16 cellular contexts compared by ENCODE assay signal in the genomic region with DNA sequence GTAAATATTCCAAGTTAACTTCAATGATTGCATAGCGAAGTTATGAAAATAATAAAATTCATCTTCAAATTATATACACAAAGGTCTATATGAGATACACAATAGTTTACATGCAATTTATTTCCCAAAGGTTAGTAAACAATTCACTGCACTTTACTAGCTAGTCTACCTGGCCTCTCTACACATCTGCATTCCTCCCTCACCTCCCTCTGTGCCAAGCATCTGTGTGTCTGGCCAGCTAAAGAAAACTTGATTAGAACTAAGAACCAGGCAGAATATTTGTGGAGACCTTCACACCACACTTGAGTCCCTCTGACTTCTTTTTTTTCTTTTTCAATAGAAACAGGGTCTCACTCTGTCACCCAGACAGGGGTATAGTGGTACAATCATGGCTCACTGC.
DNase-seq lines count a peak whose midpoint lies in the region; ATAC-seq and TF ChIP-seq lines count a peak whose summit lies in the region.
"Had no signal": no experiment of that assay in that cellular context is flagged by ENCODE, and none has a peak within 500 bp of the region (broad histone marks: within the 10 kb centered on the region; RNA-seq: fewer than 3 reads in every experiment).

No MANE protein-coding gene starts in this region.

- POLR2A ChIA-PET in WTC11 (lab: Charles Lee) = no interaction called here

- H3K4me3 Mint-ChIP-seq in activated naive CD4-positive, alpha-beta T cell treated with anti-CD3 and anti-CD28 coated beads, Interleukin-2, amount 50 U/mL, for 24 hours = no peak overlapping the region
- H3K4me3 Mint-ChIP-seq in WTC11 = no peak overlapping the region
- no peak overlapping the region for H3K4me3 Mint-ChIP-seq in activated T-cell treated with anti-CD3 and anti-CD28 coated beads, Interleukin-2, amount 50 U/mL, for 4 hours
- H3K4me3 Mint-ChIP-seq: CD8-positive, alpha-beta T cell; H9 had no signal

- no peaks in the 10 kb centered on the region for H3K27me3 ChIP-seq in osteoblast (ENCODE audit: insufficient read depth, low read length)
- no peaks in the 10 kb centered on the region for H3K27me3 ChIP-seq in gastroesophageal sphincter

- H3K36me3 ChIP-seq in osteoblast (ENCODE audit: insufficient read depth, low read length) (peaks cover 14% of the 10 kb centered on the region), gastroesophageal sphincter (peaks cover 0 to 4% of the 10 kb centered on the region in 2 donors)

- H4K20me1 ChIP-seq in osteoblast (ENCODE audit: insufficient read depth, low read length) = no peaks in the 10 kb centered on the region

- ATAC-seq in activated naive CD4-positive, alpha-beta T cell treated with anti-CD3 and anti-CD28 coated beads, Interleukin-2, amount 50 U/mL, for 72 hours = no peak
- peak; percentile 56; the same call in 1 of the 2 replicates for ATAC-seq in WTC11
- no peak for ATAC-seq in activated T-cell treated with anti-CD3 and anti-CD28 coated beads, Interleukin-2, amount 50 U/mL, for 4 hours
- no peak for ATAC-seq in HG03469 (IDR thresholded peaks at IDR 0.05; ENCODE audit: unreplicated experiment)
- ATAC-seq in gastroesophageal sphincter = no peak
- ATAC-seq: A549; CD8-positive, alpha-beta T cell had no signal

- peaks cover 30% of the 10 kb centered on the region for H3K79me2 ChIP-seq in osteoblast (ENCODE audit: insufficient read depth, low read length)

- DNase-seq in activated naive CD4-positive, alpha-beta T cell treated with anti-CD3 and anti-CD28 coated beads, Interleukin-2, amount 50 U/mL, for 72 hours (ENCODE audit: low spot score in 2 of 2) = no peak
- DNase-seq in WTC11 (ENCODE audit: low spot score) (no peak), osteoblast (ENCODE audit: insufficient read length, low spot score, missing footprints) (no peak)
- DNase-seq in activated T-cell treated with anti-CD3 and anti-CD28 coated beads, Interleukin-2, amount 50 U/mL, for 4 hours = no peak
- DNase-seq: AML-193; Calu3; CD8-positive, alpha-beta T cell; DMS79 treated with DMSO at 0.1 percent for 48 hours; GF-D8; H9 had no signal

- peaks cover 23% of the 10 kb centered on the region for H3K4me1 Mint-ChIP-seq in activated naive CD4-positive, alpha-beta T cell treated with anti-CD3 and anti-CD28 coated beads, Interleukin-2, amount 50 U/mL, for 24 hours
- peaks cover 5% of the 10 kb centered on the region for H3K4me1 Mint-ChIP-seq in WTC11
- peaks cover 13% of the 10 kb centered on the region for H3K4me1 Mint-ChIP-seq in activated T-cell treated with anti-CD3 and anti-CD28 coated beads, Interleukin-2, amount 50 U/mL, for 4 hours (ENCODE audit: low read depth)
- H3K4me1 Mint-ChIP-seq: H9 had no signal

- H3K27ac Mint-ChIP-seq in activated naive CD4-positive, alpha-beta T cell treated with anti-CD3 and anti-CD28 coated beads, Interleukin-2, amount 50 U/mL, for 24 hours = peak overlapping the region; percentile 66
- no peak overlapping the region for H3K27ac Mint-ChIP-seq in activated naive CD4-positive, alpha-beta T cell treated with anti-CD3 and anti-CD28 coated beads, Interleukin-2, amount 50 U/mL, for 72 hours
- no peak overlapping the region for H3K27ac Mint-ChIP-seq in WTC11
- H3K27ac Mint-ChIP-seq: CD8-positive, alpha-beta T cell; H9 had no signal

- H3K9me3 ChIP-seq in osteoblast (ENCODE audit: low read depth, low read length) = no peaks in the 10 kb centered on the region
- H3K9me3 ChIP-seq in gastroesophageal sphincter = no peaks in the 10 kb centered on the region
- H3K9me3 ChIP-seq: A549 had no signal

- peak overlapping the region; percentile 18 for H3K4me2 ChIP-seq in osteoblast (ENCODE audit: insufficient read depth, low read length)
- H3K4me2 ChIP-seq: A549 had no signal

- 90 to 100% methylated on average over 1 of the region's 1 CpG for WGBS in gastroesophageal sphincter (ENCODE audit: low coverage in 1 of 2), 2 donors

- no peak overlapping the region for H2AFZ ChIP-seq in osteoblast (ENCODE audit: low read length)

- no peaks in the 10 kb centered on the region for H3K27me3 Mint-ChIP-seq in activated naive CD4-positive, alpha-beta T cell treated with anti-CD3 and anti-CD28 coated beads, Interleukin-2, amount 50 U/mL, for 24 hours
- no peaks in the 10 kb centered on the region for H3K27me3 Mint-ChIP-seq in WTC11 (ENCODE audit: low read depth)
- H3K27me3 Mint-ChIP-seq in activated T-cell treated with anti-CD3 and anti-CD28 coated beads, Interleukin-2, amount 50 U/mL, for 4 hours (ENCODE audit: low read depth) = no peaks in the 10 kb centered on the region

- H3K27ac ChIP-seq in osteoblast (ENCODE audit: low read depth, low read length) (peak overlapping the region; percentile 4), gastroesophageal sphincter (no peak overlapping the region)
- H3K27ac ChIP-seq: 22Rv1, A549, C4-2B had no signal

- no peak for TF ChIP-seq POLR2A in gastroesophageal sphincter (IDR thresholded peaks at IDR 0.05)

- no peak for TF ChIP-seq CTCF in WTC11 (IDR thresholded peaks at IDR 0.05)
- no peak for TF ChIP-seq CTCF in osteoblast (IDR thresholded peaks at IDR 0.05; ENCODE audit: extremely low read depth, low read depth, low read length)
- TF ChIP-seq CTCF in gastroesophageal sphincter (IDR thresholded peaks at IDR 0.05) = no peak

- H3K36me3 Mint-ChIP-seq in activated naive CD4-positive, alpha-beta T cell treated with anti-CD3 and anti-CD28 coated beads, Interleukin-2, amount 50 U/mL, for 24 hours = peaks cover 11% of the 10 kb centered on the region
- H3K36me3 Mint-ChIP-seq in activated naive CD4-positive, alpha-beta T cell treated with anti-CD3 and anti-CD28 coated beads, Interleukin-2, amount 50 U/mL, for 72 hours = no peaks in the 10 kb centered on the region
- H3K36me3 Mint-ChIP-seq in WTC11 = no peaks in the 10 kb centered on the region
- peaks cover 10% of the 10 kb centered on the region for H3K36me3 Mint-ChIP-seq in activated T-cell treated with anti-CD3 and anti-CD28 coated beads, Interleukin-2, amount 50 U/mL, for 4 hours (ENCODE audit: insufficient read depth)

- no peak overlapping the region for H3K4me3 ChIP-seq in osteoblast (ENCODE audit: insufficient read depth, low read length)
- H3K4me3 ChIP-seq in gastroesophageal sphincter = no peak overlapping the region
- H3K4me3 ChIP-seq: A549 had no signal

- CTCF ChIA-PET in WTC11 (lab: Charles Lee) = no interaction called here

- no peaks in the 10 kb centered on the region for H3K9me3 Mint-ChIP-seq in activated naive CD4-positive, alpha-beta T cell treated with anti-CD3 and anti-CD28 coated beads, Interleukin-2, amount 50 U/mL, for 24 hours
- H3K9me3 Mint-ChIP-seq in activated naive CD4-positive, alpha-beta T cell treated with anti-CD3 and anti-CD28 coated beads, Interleukin-2, amount 50 U/mL, for 72 hours = no peaks in the 10 kb centered on the region
- H3K9me3 Mint-ChIP-seq in WTC11 = no peaks in the 10 kb centered on the region
- no peaks in the 10 kb centered on the region for H3K9me3 Mint-ChIP-seq in activated T-cell treated with anti-CD3 and anti-CD28 coated beads, Interleukin-2, amount 50 U/mL, for 4 hours
- H3K9me3 Mint-ChIP-seq: CD8-positive, alpha-beta T cell; H9 had no signal

- no peak for TF ChIP-seq EP300 in gastroesophageal sphincter (IDR thresholded peaks at IDR 0.05)

- H3K4me1 ChIP-seq in osteoblast (ENCODE audit: insufficient read depth, low read length) (peaks cover 31% of the 10 kb centered on the region), gastroesophageal sphincter (peaks cover 0 to 68% (median 11%) of the 10 kb centered on the region in 3 donors)

TF ChIP-seq in WTC11, 78 proteins besides CTCF, POLR2A, EP300 and RAD21 (continues in another document):
- TF ChIP-seq, protein P1, sequence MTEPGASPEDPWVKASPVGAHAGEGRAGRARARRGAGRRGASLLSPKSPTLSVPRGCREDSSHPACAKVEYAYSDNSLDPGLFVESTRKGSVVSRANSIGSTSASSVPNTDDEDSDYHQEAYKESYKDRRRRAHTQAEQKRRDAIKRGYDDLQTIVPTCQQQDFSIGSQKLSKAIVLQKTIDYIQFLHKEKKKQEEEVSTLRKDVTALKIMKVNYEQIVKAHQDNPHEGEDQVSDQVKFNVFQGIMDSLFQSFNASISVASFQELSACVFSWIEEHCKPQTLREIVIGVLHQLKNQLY (CRISPR knock-in tag; IDR thresholded peaks at IDR 0.05) = no peak
- TF ChIP-seq, protein P2, sequence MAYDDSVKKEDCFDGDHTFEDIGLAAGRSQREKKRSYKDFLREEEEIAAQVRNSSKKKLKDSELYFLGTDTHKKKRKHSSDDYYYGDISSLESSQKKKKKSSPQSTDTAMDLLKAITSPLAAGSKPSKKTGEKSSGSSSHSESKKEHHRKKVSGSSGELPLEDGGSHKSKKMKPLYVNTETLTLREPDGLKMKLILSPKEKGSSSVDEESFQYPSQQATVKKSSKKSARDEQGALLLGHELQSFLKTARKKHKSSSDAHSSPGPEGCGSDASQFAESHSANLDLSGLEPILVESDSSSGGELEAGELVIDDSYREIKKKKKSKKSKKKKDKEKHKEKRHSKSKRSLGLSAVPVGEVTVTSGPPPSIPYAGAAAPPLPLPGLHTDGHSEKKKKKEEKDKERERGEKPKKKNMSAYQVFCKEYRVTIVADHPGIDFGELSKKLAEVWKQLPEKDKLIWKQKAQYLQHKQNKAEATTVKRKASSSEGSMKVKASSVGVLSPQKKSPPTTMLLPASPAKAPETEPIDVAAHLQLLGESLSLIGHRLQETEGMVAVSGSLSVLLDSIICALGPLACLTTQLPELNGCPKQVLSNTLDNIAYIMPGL (CRISPR knock-in tag; IDR thresholded peaks at IDR 0.05) = no peak
- TF ChIP-seq, protein P3, sequence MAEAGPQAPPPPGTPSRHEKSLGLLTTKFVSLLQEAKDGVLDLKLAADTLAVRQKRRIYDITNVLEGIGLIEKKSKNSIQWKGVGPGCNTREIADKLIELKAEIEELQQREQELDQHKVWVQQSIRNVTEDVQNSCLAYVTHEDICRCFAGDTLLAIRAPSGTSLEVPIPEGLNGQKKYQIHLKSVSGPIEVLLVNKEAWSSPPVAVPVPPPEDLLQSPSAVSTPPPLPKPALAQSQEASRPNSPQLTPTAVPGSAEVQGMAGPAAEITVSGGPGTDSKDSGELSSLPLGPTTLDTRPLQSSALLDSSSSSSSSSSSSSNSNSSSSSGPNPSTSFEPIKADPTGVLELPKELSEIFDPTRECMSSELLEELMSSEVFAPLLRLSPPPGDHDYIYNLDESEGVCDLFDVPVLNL (CRISPR knock-in tag; IDR thresholded peaks at IDR 0.05; ENCODE audit: borderline replicate concordance, low read depth) = no peak
- TF ChIP-seq, protein P4, sequence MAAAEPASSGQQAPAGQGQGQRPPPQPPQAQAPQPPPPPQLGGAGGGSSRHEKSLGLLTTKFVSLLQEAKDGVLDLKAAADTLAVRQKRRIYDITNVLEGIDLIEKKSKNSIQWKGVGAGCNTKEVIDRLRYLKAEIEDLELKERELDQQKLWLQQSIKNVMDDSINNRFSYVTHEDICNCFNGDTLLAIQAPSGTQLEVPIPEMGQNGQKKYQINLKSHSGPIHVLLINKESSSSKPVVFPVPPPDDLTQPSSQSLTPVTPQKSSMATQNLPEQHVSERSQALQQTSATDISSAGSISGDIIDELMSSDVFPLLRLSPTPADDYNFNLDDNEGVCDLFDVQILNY (CRISPR knock-in tag; IDR thresholded peaks at IDR 0.05) = no peak
- no peak for TF ChIP-seq MYBL2 (CRISPR knock-in tag; IDR thresholded peaks at IDR 0.05)
